Comparison of ENCODE assay signal across 8 cellular contexts in the genomic region with DNA sequence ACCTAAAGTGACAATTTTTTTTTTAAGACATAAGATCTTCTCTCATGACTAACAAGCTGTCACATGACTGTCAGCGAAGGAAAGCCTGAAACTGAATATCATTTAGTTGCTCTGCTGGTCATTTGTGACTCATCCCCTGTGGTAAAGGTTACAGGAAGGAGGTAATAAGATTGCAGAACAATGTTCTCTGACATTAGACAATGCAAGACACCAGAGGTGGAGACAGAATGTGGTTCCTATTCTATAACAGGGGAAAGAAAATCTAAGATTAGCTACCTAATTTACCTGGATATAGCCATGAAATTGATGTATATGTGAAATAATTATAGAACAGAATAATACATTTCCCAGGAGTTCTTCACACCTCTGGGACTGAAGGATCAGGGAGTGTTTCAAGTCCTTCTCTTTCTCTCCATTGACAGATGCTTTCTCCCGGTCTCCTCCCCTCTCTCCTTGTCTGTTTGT. TPM values are rescaled to one million over a fixed set of nuclear protein-coding genes. Genes with fewer than 3 reads are reported as not detected.
DNase-seq lines count a peak whose midpoint lies in the region; ATAC-seq and TF ChIP-seq lines count a peak whose summit lies in the region.

No MANE protein-coding gene starts in this region.

- H3K27ac ChIP-seq in coronary artery (no peak overlapping the region), WERI-Rb-1 (no peak overlapping the region), sigmoid colon (no peak overlapping the region)

- 41 to 56% methylated on average over 2 of the region's 2 CpGs for WGBS in sigmoid colon, 2 donors

- peak; percentile 99 for ATAC-seq in GM18867 (IDR thresholded peaks at IDR 0.05; ENCODE audit: unreplicated experiment)
- peak; percentile 92 for ATAC-seq in HG03064 (IDR thresholded peaks at IDR 0.05; ENCODE audit: low read depth, unreplicated experiment)

- intact Hi-C loops in sigmoid colon (cut with DNase I), result no loop called here

- no peak for TF ChIP-seq POLR2A in sigmoid colon (IDR thresholded peaks at IDR 0.05)

- TF ChIP-seq EP300 in sigmoid colon (IDR thresholded peaks at IDR 0.05), result no peak

- H3K4me1 ChIP-seq in sigmoid colon, result no peaks in the 10 kb centered on the region

- H3K4me3 ChIP-seq in coronary artery (no peak overlapping the region), WERI-Rb-1 (ENCODE audit: low read depth, low read length) (no peak overlapping the region), sigmoid colon (no peak overlapping the region)

- TF ChIP-seq CTCF in coronary artery (IDR thresholded peaks at IDR 0.05) (no peak), WERI-Rb-1 (IDR thresholded peaks at IDR 0.05; ENCODE audit: low read depth, low read length) (no peak), sigmoid colon (IDR thresholded peaks at IDR 0.05) (no peak)

- H3K9me3 ChIP-seq in WERI-Rb-1 (ENCODE audit: severe bottlenecking) (no peaks in the 10 kb centered on the region), sigmoid colon (no peaks in the 10 kb centered on the region)

- no peaks in the 10 kb centered on the region for H3K27me3 ChIP-seq in WERI-Rb-1 (ENCODE audit: insufficient read depth, low read depth, severe bottlenecking)
- H3K27me3 ChIP-seq in sigmoid colon, result no peaks in the 10 kb centered on the region

- H3K36me3 ChIP-seq in WERI-Rb-1 (no peaks in the 10 kb centered on the region), sigmoid colon (no peaks in the 10 kb centered on the region)

- DNase-seq in A172 (ENCODE audit: low spot score) (peak; percentile 85), RPMI8226 (peak; percentile 32), foreskin melanocyte (peak; percentile 67), coronary artery (ENCODE audit: low spot score) (no peak), WERI-Rb-1 (no peak), sigmoid colon (no peak)

RNA-seq across cellular contexts. Expression of gene LRGUK, which starts 47.7 kb away (rescaled TPM):
- 0.10 and 0.67 TPM in 2 replicates for total RNA-seq in A172 (2014; rRNA removed; shearing (Covaris generic))
- under 1 TPM; 0.28 to 0.71 (median 0.37) TPM for total RNA-seq in sigmoid colon
- polyA plus RNA-seq in sigmoid colon, result under 1 TPM in 1 of 3 donors, not detected in 2; 0.03 TPM

Comparison
In these comparisons a context has a peak if more than half of its experiments do, and no peak if none do; other contexts are left out.
1. DNase-seq: peak in A172 (single experiment), RPMI8226 (single experiment) and foreskin melanocyte (single experiment); none in coronary artery (single experiment), WERI-Rb-1 (single experiment) and sigmoid colon (single experiment).